In genomic region chr11:100895449-100895848, GRCh38 we compare ENCODE assay signal across 1 cellular context.
TF ChIP-seq lines count a peak whose summit lies in the region.

No MANE protein-coding gene starts in this region.

TF ChIP-seq in HepG2, 621 proteins besides CTCF, POLR2A, EP300 and RAD21 (continued from another document):
- TF ChIP-seq PBX3 (CRISPR knock-in tag; IDR thresholded peaks at IDR 0.05; ENCODE audit: borderline replicate concordance), result no peak
- TF ChIP-seq KDM5A (IDR thresholded peaks at IDR 0.05; ENCODE audit: borderline replicate concordance, low read length), result no peak
- no peak for TF ChIP-seq SSRP1 (CRISPR knock-in tag; IDR thresholded peaks at IDR 0.05)
- TF ChIP-seq BRF2 (CRISPR knock-in tag; IDR thresholded peaks at IDR 0.05), result no peak
- TF ChIP-seq POLR2AphosphoS5 (IDR thresholded peaks at IDR 0.05; ENCODE audit: low read depth, low read length), result no peak
- TF ChIP-seq ATF5 (CRISPR knock-in tag; IDR thresholded peaks at IDR 0.05; ENCODE audit: low read depth), result no peak
- no peak for TF ChIP-seq LRRFIP1 (CRISPR knock-in tag; conservative IDR thresholded peaks at IDR 0.05)
- no peak for TF ChIP-seq ZNF264 (CRISPR knock-in tag; IDR thresholded peaks at IDR 0.05)
- TF ChIP-seq BRCA1 (CRISPR knock-in tag; IDR thresholded peaks at IDR 0.05), result no peak
- no peak for TF ChIP-seq ZNF513 (CRISPR knock-in tag; conservative IDR thresholded peaks at IDR 0.05)
- no peak for TF ChIP-seq ZNF605 (CRISPR knock-in tag; IDR thresholded peaks at IDR 0.05)
- TF ChIP-seq PRMT3 (CRISPR knock-in tag; IDR thresholded peaks at IDR 0.05; ENCODE audit: borderline replicate concordance, low read depth), result no peak
- no peak for TF ChIP-seq MBD4 (IDR thresholded peaks at IDR 0.05; ENCODE audit: borderline replicate concordance, low read length)
- TF ChIP-seq ZBTB43 (CRISPR knock-in tag; conservative IDR thresholded peaks at IDR 0.05), result no peak
- no peak for TF ChIP-seq RBM39 (IDR thresholded peaks at IDR 0.05; ENCODE audit: low read depth, low read length, poor library complexity, severe bottlenecking)
